ENCODE assay signal across 28 cellular contexts in the genomic region with DNA sequence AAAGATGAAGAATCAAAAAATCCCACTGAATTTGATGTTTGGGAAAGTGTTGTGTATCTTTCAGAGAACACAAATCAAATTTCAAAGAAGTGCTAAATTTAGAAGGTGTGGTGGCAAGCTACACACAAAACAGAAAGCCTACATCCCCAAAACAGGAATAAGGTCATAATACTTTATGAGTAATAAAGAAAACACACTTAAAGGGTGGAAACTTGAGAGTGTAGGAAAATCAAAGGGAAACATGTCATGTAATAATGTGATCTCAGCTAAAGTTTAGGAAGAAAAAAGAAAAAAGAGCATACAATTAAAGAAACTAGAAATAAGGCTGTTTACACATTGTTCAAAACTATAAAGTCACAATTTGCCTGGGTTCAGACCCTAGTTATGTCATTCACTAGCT.
"Had no signal": no experiment of that assay in that cellular context is flagged by ENCODE, and none has a peak within 500 bp of the region (broad histone marks: within the 10 kb centered on the region; RNA-seq: fewer than 3 reads in every experiment).

No MANE protein-coding gene starts in this region.

- DNase-seq: activated B cell treated with CpG ODN at 0.5 μM for 24 hours; activated CD4-positive, alpha-beta T cell treated with anti-CD3 and anti-CD28 coated beads for 48 hours; activated CD4-positive, alpha-beta T cell treated with anti-CD3 and anti-CD28 coated beads, Interleukin-2, amount 50 U/mL, for 1 hour; activated CD4-positive, alpha-beta T cell treated with anti-CD3 and anti-CD28 coated beads, Interleukin-2, amount 50 U/mL, for 48 hours; activated CD8-positive, alpha-beta memory T cell treated with anti-CD3 and anti-CD28 coated beads for 24 hours; activated CD8-positive, alpha-beta T cell treated with anti-CD3 and anti-CD28 coated beads for 36 hours; activated effector memory CD4-positive, alpha-beta T cell treated with Interleukin-2 at 50 U/mL for 16 hours; activated gamma-delta T cell treated with Interleukin-2 at 50 U/mL for 16 hours; activated naive CD4-positive, alpha-beta T cell treated with anti-CD3 and anti-CD28 coated beads, Interleukin-2, amount 50 U/mL, for 16 hours; activated naive CD4-positive, alpha-beta T cell treated with Interleukin-2 at 50 U/mL for 16 hours; activated T-cell treated with anti-CD3 and anti-CD28 coated beads, Interleukin-2, amount 50 U/mL, for 4 hours; amniotic stem cell; anterior cingulate cortex; brain microvascular endothelial cell; effector CD8-positive, alpha-beta T cell; foreskin keratinocyte; gastrocnemius medialis; head of caudate nucleus; hippocampal formation; T-helper 1 cell; T-helper 17 cell; T1000; WERI-Rb-1 had no signal

- FAIRE-seq: colon, endometrium had no signal

- H3K27ac ChIP-seq: brain microvascular endothelial cell, foreskin keratinocyte, gastrocnemius medialis, WERI-Rb-1 had no signal

- H3K27me3 ChIP-seq: brain microvascular endothelial cell, foreskin keratinocyte, gastrocnemius medialis had no signal

- H3K4me3 ChIP-seq: gastrocnemius medialis had no signal

- H3K9me3 ChIP-seq: gastrocnemius medialis had no signal

- H3K4me1 ChIP-seq: foreskin keratinocyte, gastrocnemius medialis had no signal

- ATAC-seq: activated CD4-positive, CD25-positive, alpha-beta regulatory T cell treated with anti-CD3 and anti-CD28 coated beads, Interleukin-2, amount 50 U/mL, for 24 hours; activated CD8-positive, alpha-beta T cell treated with anti-CD3 and anti-CD28 coated beads for 36 hours; activated T-cell treated with anti-CD3 and anti-CD28 coated beads, Interleukin-2, amount 50 U/mL, for 4 hours; activated T-helper 17 cell treated with anti-CD3 and anti-CD28 coated beads, Interleukin-2, amount 50 U/mL, for 72 hours; esophagus mucosa; foreskin keratinocyte; gastrocnemius medialis; T-helper 17 cell had no signal

- H3K36me3 ChIP-seq: brain microvascular endothelial cell, gastrocnemius medialis, WERI-Rb-1 had no signal
